27 cellular contexts compared by ENCODE assay signal in the genomic region with DNA sequence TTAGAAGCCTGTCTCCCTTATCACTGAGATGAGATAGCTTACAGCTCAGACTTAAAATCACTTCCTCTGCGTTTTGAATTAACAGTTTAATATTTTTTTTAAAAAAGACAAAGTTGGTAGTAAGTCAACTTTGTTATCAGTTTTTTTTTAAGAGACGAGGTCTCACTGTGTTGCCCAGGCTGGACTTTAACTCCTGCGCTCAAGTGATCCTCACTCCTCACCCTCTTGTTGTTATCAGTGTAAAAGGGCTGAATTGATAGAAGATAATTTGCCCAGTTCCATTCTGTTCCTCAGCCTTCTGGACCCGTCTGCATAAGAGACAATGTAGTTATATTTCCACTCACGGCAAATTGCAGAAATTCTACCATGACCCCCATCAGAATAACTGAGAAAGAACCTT.
"Had no signal": no experiment of that assay in that cellular context is flagged by ENCODE, and none has a peak within 500 bp of the region (broad histone marks: within the 10 kb centered on the region; RNA-seq: fewer than 3 reads in every experiment).

No MANE protein-coding gene starts in this region.

- H3K27ac ChIP-seq: neural progenitor cell, ovary, parathyroid adenoma, psoas muscle, right lobe of liver, sigmoid colon, stomach, thoracic aorta, thyroid gland, tibial nerve, upper lobe of left lung, vagina had no signal

- H3K27ac Mint-ChIP-seq: natural killer cell treated with Interleukin-12 subunit alpha and Interleukin-12 subunit beta and Interleukin-15 and Interleukin-18, amount 100 ng/mL, for 72 hours; neural progenitor cell; progenitor cell of endocrine pancreas; stimulated activated effector memory CD8-positive, alpha-beta T cell treated with anti-CD3 and anti-CD28 coated beads, Interleukin-12 subunit alpha, Interleukin-12 subunit beta, amount 100 ng/mL, for 72 hours; stimulated activated naive B cell treated with anti-CD40 and anti-IgM and Interleukin-4, amounts not matched to agents 10 μg/mL and 1 μg/mL and 100 μg/mL, for 72 hours; stimulated activated naive CD8-positive, alpha-beta T cell treated with anti-CD3 and anti-CD28 coated beads, Interleukin-15, Interleukin-2, amounts not matched to agents 100 ng/mL and 50 ng/mL, for 24 hours had no signal

- H3K9me3 ChIP-seq: ovary, psoas muscle, right lobe of liver, sigmoid colon, stomach, thoracic aorta, thyroid gland, tibial nerve, upper lobe of left lung, vagina had no signal

- DNase-seq: occipital lobe; ovary; posterior cingulate gyrus; psoas muscle; right cardiac atrium; right lobe of liver; sigmoid colon; small intestine; stimulated activated CD4-positive, alpha-beta T cell treated with anti-CD3 and anti-CD28 coated beads, Interleukin-15, amount 100 ng/mL, for 24 hours; stimulated activated CD4-positive, alpha-beta T cell treated with anti-CD3 and anti-CD28 coated beads, Interleukin-2, amount 100 ng/mL, for 24 hours; stimulated activated CD4-positive, alpha-beta T cell treated with anti-CD3 and anti-CD28 coated beads, Interleukin-2, amount 100 ng/mL, for 48 hours; stimulated activated CD4-positive, alpha-beta T cell treated with anti-CD3 and anti-CD28 coated beads, Interleukin-4, amount 100 ng/mL, for 24 hours; stimulated activated naive B cell treated with anti-CD40 and anti-IgM and Interleukin-4, amounts not matched to agents 10 μg/mL and 1 μg/mL and 100 μg/mL, for 72 hours; stimulated activated naive CD4-positive, alpha-beta T cell treated with Interleukin-2 at 50 U/mL for 16 hours; stomach; thyroid gland; trophoblast cell; upper lobe of left lung had no signal

- H3K9ac ChIP-seq: neural progenitor cell, parathyroid adenoma had no signal

- H3K79me2 ChIP-seq: parathyroid adenoma had no signal

- H3K27me3 Mint-ChIP-seq: natural killer cell treated with Interleukin-12 subunit alpha and Interleukin-12 subunit beta and Interleukin-15 and Interleukin-18, amount 100 ng/mL, for 72 hours; progenitor cell of endocrine pancreas; stimulated activated naive B cell treated with anti-CD40 and anti-IgM and Interleukin-4, amounts not matched to agents 10 μg/mL and 1 μg/mL and 100 μg/mL, for 72 hours had no signal

- H3K36me3 Mint-ChIP-seq: natural killer cell treated with Interleukin-12 subunit alpha and Interleukin-12 subunit beta and Interleukin-15 and Interleukin-18, amount 100 ng/mL, for 72 hours; stimulated activated effector memory CD8-positive, alpha-beta T cell treated with anti-CD3 and anti-CD28 coated beads, Interleukin-12 subunit alpha, Interleukin-12 subunit beta, amount 100 ng/mL, for 72 hours; stimulated activated naive B cell treated with anti-CD40 and anti-IgM and Interleukin-4, amounts not matched to agents 10 μg/mL and 1 μg/mL and 100 μg/mL, for 72 hours had no signal

- H3K4me1 Mint-ChIP-seq: stimulated activated effector memory CD8-positive, alpha-beta T cell treated with anti-CD3 and anti-CD28 coated beads, Interleukin-12 subunit alpha, Interleukin-12 subunit beta, amount 100 ng/mL, for 72 hours; stimulated activated naive B cell treated with anti-CD40 and anti-IgM and Interleukin-4, amounts not matched to agents 10 μg/mL and 1 μg/mL and 100 μg/mL, for 72 hours had no signal

- H3K4me3 ChIP-seq: neural progenitor cell, ovary, psoas muscle, right lobe of liver, sigmoid colon, stomach, thoracic aorta, thyroid gland, tibial nerve, upper lobe of left lung, vagina had no signal

- H3K4me2 ChIP-seq: neural progenitor cell had no signal

- ATAC-seq: natural killer cell treated with Interleukin-12 subunit alpha and Interleukin-12 subunit beta and Interleukin-15 and Interleukin-18, amount 100 ng/mL, for 72 hours; psoas muscle; right cardiac atrium; right lobe of liver; stimulated activated effector memory CD8-positive, alpha-beta T cell treated with anti-CD3 and anti-CD28 coated beads, Interleukin-12 subunit alpha, Interleukin-12 subunit beta, amount 100 ng/mL, for 72 hours; stimulated activated naive B cell treated with anti-CD40 and anti-IgM and Interleukin-4, amounts not matched to agents 10 μg/mL and 1 μg/mL and 100 μg/mL, for 72 hours had no signal

- H3K4me1 ChIP-seq: neural progenitor cell, parathyroid adenoma, psoas muscle, right lobe of liver, sigmoid colon, stomach, thyroid gland, tibial nerve, upper lobe of left lung, vagina had no signal

- H3K4me3 Mint-ChIP-seq: natural killer cell treated with Interleukin-12 subunit alpha and Interleukin-12 subunit beta and Interleukin-15 and Interleukin-18, amount 100 ng/mL, for 72 hours; neural progenitor cell; stimulated activated effector memory CD8-positive, alpha-beta T cell treated with anti-CD3 and anti-CD28 coated beads, Interleukin-12 subunit alpha, Interleukin-12 subunit beta, amount 100 ng/mL, for 72 hours; stimulated activated naive B cell treated with anti-CD40 and anti-IgM and Interleukin-4, amounts not matched to agents 10 μg/mL and 1 μg/mL and 100 μg/mL, for 72 hours; stimulated activated naive CD8-positive, alpha-beta T cell treated with anti-CD3 and anti-CD28 coated beads, Interleukin-15, Interleukin-2, amounts not matched to agents 100 ng/mL and 50 ng/mL, for 24 hours had no signal

- H3K27me3 ChIP-seq: neural progenitor cell, ovary, right lobe of liver, sigmoid colon, stomach, thyroid gland, tibial nerve, upper lobe of left lung, vagina had no signal

- H3K9me3 Mint-ChIP-seq: natural killer cell treated with Interleukin-12 subunit alpha and Interleukin-12 subunit beta and Interleukin-15 and Interleukin-18, amount 100 ng/mL, for 72 hours; stimulated activated effector memory CD8-positive, alpha-beta T cell treated with anti-CD3 and anti-CD28 coated beads, Interleukin-12 subunit alpha, Interleukin-12 subunit beta, amount 100 ng/mL, for 72 hours; stimulated activated naive B cell treated with anti-CD40 and anti-IgM and Interleukin-4, amounts not matched to agents 10 μg/mL and 1 μg/mL and 100 μg/mL, for 72 hours; stimulated activated naive CD8-positive, alpha-beta T cell treated with anti-CD3 and anti-CD28 coated beads, Interleukin-15, Interleukin-2, amounts not matched to agents 100 ng/mL and 50 ng/mL, for 24 hours had no signal

- H3K36me3 ChIP-seq: neural progenitor cell, ovary, right lobe of liver, sigmoid colon, stomach, thoracic aorta, thyroid gland, upper lobe of left lung, vagina had no signal
